8 cellular contexts compared by ENCODE assay signal in the genomic region with DNA sequence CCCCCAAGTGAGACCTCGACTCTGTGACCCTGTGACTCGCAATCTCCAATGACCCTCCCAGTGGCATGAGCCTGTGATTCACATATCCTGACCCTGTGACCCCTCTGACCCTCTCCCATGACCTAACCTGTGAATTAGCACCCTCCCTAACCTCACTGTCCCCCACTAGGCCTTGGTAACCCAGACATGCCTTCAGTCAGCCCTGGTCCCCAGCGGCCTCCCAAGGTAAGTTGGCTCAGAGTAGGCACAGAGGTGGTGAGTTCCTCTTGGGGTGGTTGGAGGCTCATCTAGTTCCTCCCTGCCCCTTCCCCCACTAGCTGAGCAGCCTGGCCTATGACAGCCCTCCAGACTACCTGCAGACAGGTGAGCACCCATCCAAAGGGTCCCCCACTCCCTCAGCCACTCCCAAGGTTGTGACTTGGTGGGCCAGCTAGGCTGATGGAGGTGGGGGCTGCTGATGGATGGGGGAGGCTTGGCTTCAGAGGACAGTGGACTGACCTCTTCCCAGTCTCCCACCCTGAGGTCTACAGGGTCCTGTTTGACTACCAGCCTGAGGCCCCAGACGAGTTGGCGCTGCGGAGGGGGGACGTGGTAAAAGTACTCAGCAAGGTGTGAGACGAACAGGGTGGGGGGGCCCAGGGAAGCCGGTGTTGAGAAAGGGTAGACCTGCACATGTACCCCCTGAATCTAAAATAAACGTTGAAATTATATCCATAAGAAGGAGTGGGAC. TPM values are rescaled to one million over a fixed set of nuclear protein-coding genes. Genes with fewer than 3 reads are reported as not detected.
DNase-seq lines count a peak whose midpoint lies in the region; ATAC-seq and TF ChIP-seq lines count a peak whose summit lies in the region.

No MANE protein-coding gene starts in this region.

- peak overlapping the region; percentile 92 for H3K4me3 Mint-ChIP-seq in activated naive CD4-positive, alpha-beta T cell treated with anti-CD3 and anti-CD28 coated beads, Interleukin-2, amount 50 U/mL, for 24 hours
- H3K4me3 Mint-ChIP-seq in activated naive CD8-positive, alpha-beta T cell treated with anti-CD3 and anti-CD28 coated beads for 36 hours, result peak overlapping the region; percentile 99
- H3K4me3 Mint-ChIP-seq in type B pancreatic cell, result peak overlapping the region; percentile 98

- peaks cover 0 to 21% (median 10%) of the 10 kb centered on the region in 3 donors for H3K4me1 ChIP-seq in gastroesophageal sphincter

- H3K4me3 ChIP-seq in kidney epithelial cell (ENCODE audit: low read depth, low read length), result peak overlapping the region; percentile 53
- H3K4me3 ChIP-seq in gastroesophageal sphincter, result peak overlapping the region in 1 of 2 donors; percentile 71

- H3K4me1 Mint-ChIP-seq in activated naive CD4-positive, alpha-beta T cell treated with anti-CD3 and anti-CD28 coated beads, Interleukin-2, amount 50 U/mL, for 24 hours, result peaks cover 38% of the 10 kb centered on the region
- peaks cover 28% of the 10 kb centered on the region for H3K4me1 Mint-ChIP-seq in activated naive CD8-positive, alpha-beta T cell treated with anti-CD3 and anti-CD28 coated beads for 36 hours
- H3K4me1 Mint-ChIP-seq in type B pancreatic cell (ENCODE audit: unreplicated experiment), result peaks cover 9% of the 10 kb centered on the region

- H3K27me3 Mint-ChIP-seq in activated naive CD4-positive, alpha-beta T cell treated with anti-CD3 and anti-CD28 coated beads, Interleukin-2, amount 50 U/mL, for 24 hours, result no peaks in the 10 kb centered on the region
- H3K27me3 Mint-ChIP-seq in activated naive CD8-positive, alpha-beta T cell treated with anti-CD3 and anti-CD28 coated beads for 36 hours, result no peaks in the 10 kb centered on the region
- H3K27me3 Mint-ChIP-seq in type B pancreatic cell, result peaks cover 2% of the 10 kb centered on the region

- TF ChIP-seq POLR2A in gastroesophageal sphincter (IDR thresholded peaks at IDR 0.05), result no peak

- H3K27ac Mint-ChIP-seq in activated naive CD4-positive, alpha-beta T cell treated with anti-CD3 and anti-CD28 coated beads, Interleukin-2, amount 50 U/mL, for 24 hours, result peak overlapping the region; percentile 46
- H3K27ac Mint-ChIP-seq in activated naive CD8-positive, alpha-beta T cell treated with anti-CD3 and anti-CD28 coated beads for 36 hours, result no peak overlapping the region
- H3K27ac Mint-ChIP-seq in type B pancreatic cell, result no peak overlapping the region

- no peak for TF ChIP-seq EP300 in gastroesophageal sphincter (IDR thresholded peaks at IDR 0.05)

- no peak for DNase-seq in activated naive CD4-positive, alpha-beta T cell treated with Interleukin-2 at 50 U/mL for 16 hours
- no peak for DNase-seq in activated naive CD8-positive, alpha-beta T cell treated with anti-CD3 and anti-CD28 coated beads for 36 hours
- DNase-seq in kidney epithelial cell (ENCODE audit: low read depth), result no peak
- DNase-seq in type B pancreatic cell (ENCODE audit: extremely low spot score, unreplicated experiment), result no peak
- no peak for DNase-seq in NCI-H2029 (lab: John Stamatoyannopoulos, UW)
- DNase-seq in SKM-1 treated with dmso at 0.1 percent for 144 hours (lab: John Stamatoyannopoulos, UW; ENCODE audit: unreplicated experiment), result no peak

- no peak for ATAC-seq in gastroesophageal sphincter

- H3K9me3 ChIP-seq in gastroesophageal sphincter, result no peaks in the 10 kb centered on the region

- H3K27ac ChIP-seq in gastroesophageal sphincter, result peak overlapping the region in 1 of 4 donors; percentile 82

- no peaks in the 10 kb centered on the region for H3K36me3 ChIP-seq in kidney epithelial cell (ENCODE audit: control insufficient read depth, insufficient read depth, low read length)
- H3K36me3 ChIP-seq in gastroesophageal sphincter, result peaks cover 0 to 24% of the 10 kb centered on the region in 2 donors

- peaks cover 2% of the 10 kb centered on the region for H3K36me3 Mint-ChIP-seq in activated naive CD4-positive, alpha-beta T cell treated with anti-CD3 and anti-CD28 coated beads, Interleukin-2, amount 50 U/mL, for 24 hours
- peaks cover 32% of the 10 kb centered on the region for H3K36me3 Mint-ChIP-seq in activated naive CD8-positive, alpha-beta T cell treated with anti-CD3 and anti-CD28 coated beads for 36 hours
- peaks cover 23% of the 10 kb centered on the region for H3K36me3 Mint-ChIP-seq in type B pancreatic cell

- no peaks in the 10 kb centered on the region for H3K9me3 Mint-ChIP-seq in activated naive CD4-positive, alpha-beta T cell treated with anti-CD3 and anti-CD28 coated beads, Interleukin-2, amount 50 U/mL, for 24 hours
- H3K9me3 Mint-ChIP-seq in activated naive CD8-positive, alpha-beta T cell treated with anti-CD3 and anti-CD28 coated beads for 36 hours, result no peaks in the 10 kb centered on the region
- H3K9me3 Mint-ChIP-seq in type B pancreatic cell, result no peaks in the 10 kb centered on the region

- TF ChIP-seq CTCF in kidney epithelial cell (IDR thresholded peaks at IDR 0.05; ENCODE audit: insufficient read depth, low read length, poor library complexity, severe bottlenecking) (no peak), type B pancreatic cell (conservative IDR thresholded peaks at IDR 0.05) (no peak), gastroesophageal sphincter (IDR thresholded peaks at IDR 0.05) (no peak)

- H3K27me3 ChIP-seq in kidney epithelial cell (ENCODE audit: control insufficient read depth, insufficient read depth, low read length) (no peaks in the 10 kb centered on the region), gastroesophageal sphincter (no peaks in the 10 kb centered on the region)

- 81 to 90% methylated on average over 2 to 4 of the region's 10 CpGs for WGBS in gastroesophageal sphincter (ENCODE audit: low coverage in 1 of 2), 2 donors

RNA-seq across cellular contexts. Expression of gene SH3D21, which starts 1.6 kb away (rescaled TPM):
- total RNA-seq in activated naive CD8-positive, alpha-beta T cell treated with anti-CD3 and anti-CD28 coated beads for 36 hours, result 1 to 10 TPM; 9.3 to 9.4 TPM
- total RNA-seq in kidney epithelial cell (1.7 and 1.9 TPM in 2 replicates), type B pancreatic cell (ENCODE audit: low replicate concordance) (15.7 and 32.5 TPM in 2 replicates), gastroesophageal sphincter (1 to 10 TPM in 2 of 4 donors, under 1 TPM in 1, not detected in 1; 0.27 to 1.4 (median 1.3) TPM)

RNA-seq across cellular contexts. Expression of gene EVA1B, which starts 15.7 kb away (rescaled TPM):
- total RNA-seq in activated naive CD8-positive, alpha-beta T cell treated with anti-CD3 and anti-CD28 coated beads for 36 hours, result 1 to 10 TPM; 5.3 to 6.3 TPM
- total RNA-seq in kidney epithelial cell (138 and 139 TPM in 2 replicates), type B pancreatic cell (ENCODE audit: low replicate concordance) (23.3 and 39.5 TPM in 2 replicates), gastroesophageal sphincter (10 to 100 TPM; 42.0 to 68.7 (median 53.7) TPM)
